In genomic region chr7:98479318-98479717, GRCh38 we compare ENCODE assay signal across 35 cellular contexts.
"Had no signal": no experiment of that assay in that cellular context is flagged by ENCODE, and none has a peak within 500 bp of the region (broad histone marks: within the 10 kb centered on the region; RNA-seq: fewer than 3 reads in every experiment).

No MANE protein-coding gene starts in this region.

- H3K9me3 ChIP-seq: adrenal gland had no signal

- FAIRE-seq: astrocyte, colon, TTC549 had no signal

- DNase-seq: activated B cell treated with CpG ODN at 0.5 μM for 24 hours; activated CD4-positive, alpha-beta memory T cell treated with anti-CD3 and anti-CD28 coated beads for 36 hours; activated CD4-positive, alpha-beta T cell treated with anti-CD3 and anti-CD28 coated beads for 4 hours; activated CD4-positive, alpha-beta T cell treated with anti-CD3 and anti-CD28 coated beads, Interleukin-2, amount 10 ng/mL, durations not matched to agents 24 days and 14 days; activated CD4-positive, alpha-beta T cell treated with anti-CD3 and anti-CD28 coated beads, Interleukin-2, amount 50 U/mL, for 1 hour; activated CD4-positive, alpha-beta T cell treated with anti-CD3 and anti-CD28 coated beads, Interleukin-2, amount 50 U/mL, for 4 hours; activated CD4-positive, CD25-positive, alpha-beta regulatory T cell treated with anti-CD3 and anti-CD28 coated beads, Interleukin-2, amount 50 U/mL, for 72 hours; activated CD8-positive, alpha-beta memory T cell treated with anti-CD3 and anti-CD28 coated beads, Interleukin-2, amount 50 U/mL, for 4 hours; activated CD8-positive, alpha-beta T cell treated with anti-CD3 and anti-CD28 coated beads for 36 hours; activated effector memory CD4-positive, alpha-beta T cell treated with anti-CD3 and anti-CD28 coated beads, Interleukin-2, amount 50 U/mL, for 16 hours; activated gamma-delta T cell treated with Interleukin-2 at 50 U/mL for 16 hours; activated naive CD4-positive, alpha-beta T cell; activated naive CD4-positive, alpha-beta T cell treated with anti-CD3 and anti-CD28 coated beads for 36 hours; activated naive CD4-positive, alpha-beta T cell treated with anti-CD3 and anti-CD28 coated beads, Interleukin-2, amount 50 U/mL, for 16 hours; activated naive CD8-positive, alpha-beta T cell treated with anti-CD3 and anti-CD28 coated beads for 36 hours; activated T-cell treated with anti-CD3 and anti-CD28 coated beads for 4 hours; activated T-cell treated with anti-CD3 and anti-CD28 coated beads, Interleukin-2, amount 50 U/mL, for 1 hour; activated T-cell treated with anti-CD3 and anti-CD28 coated beads, Interleukin-2, amount 50 U/mL, for 4 hours; activated T-cell treated with anti-CD3 and anti-CD28 coated beads, Interleukin-2, amount 50 U/mL, for 72 hours; adrenal gland; amniotic stem cell; aorta; body of pancreas; brain microvascular endothelial cell; central memory CD4-positive, alpha-beta T cell; T-helper 2 cell; T-helper 9 cell had no signal

- H3K27ac ChIP-seq: adrenal gland, body of pancreas, brain microvascular endothelial cell, breast epithelium, cardiac muscle cell, VCaP had no signal

- H3K27me3 ChIP-seq: adrenal gland, body of pancreas, brain microvascular endothelial cell, cardiac muscle cell had no signal

- H3K4me1 ChIP-seq: adrenal gland, body of pancreas, breast epithelium had no signal

- ATAC-seq: activated CD8-positive, alpha-beta T cell treated with anti-CD3 and anti-CD28 coated beads for 36 hours; activated naive CD4-positive, alpha-beta T cell treated with anti-CD3 and anti-CD28 coated beads, Interleukin-2, amount 50 U/mL, for 72 hours; activated T-cell treated with anti-CD3 and anti-CD28 coated beads, Interleukin-2, amount 50 U/mL, for 4 hours; activated T-cell treated with anti-CD3 and anti-CD28 coated beads, Interleukin-2, amount 50 U/mL, for 72 hours; activated T-helper 17 cell treated with anti-CD3 and anti-CD28 coated beads, Interleukin-2, amount 50 U/mL, for 72 hours; body of pancreas had no signal

- H3K4me3 ChIP-seq: adrenal gland, body of pancreas, breast epithelium, cardiac muscle cell had no signal

- H3K36me3 ChIP-seq: adrenal gland, brain microvascular endothelial cell, breast epithelium, cardiac muscle cell had no signal
